In genomic region chr19:48588670-48589399, GRCh38 we compare ENCODE assay signal across 8 cellular contexts. TPM values are rescaled to one million over a fixed set of nuclear protein-coding genes. Genes with fewer than 3 reads are reported as not detected.
DNase-seq lines count a peak whose midpoint lies in the region; ATAC-seq and TF ChIP-seq lines count a peak whose summit lies in the region.

No MANE protein-coding gene starts in this region.

- no peaks in the 10 kb centered on the region for H3K9me3 ChIP-seq in mammary epithelial cell (replicated peaks; ENCODE audit: insufficient read depth, low read length)

- H3K27me3 ChIP-seq in mammary epithelial cell (ENCODE audit: insufficient read depth, low read length) = no peaks in the 10 kb centered on the region

- WGBS in mammary epithelial cell (ENCODE audit: low coverage, missing lambda C conversion rate) = 5% methylated on average over 15 of the region's 36 CpGs

- CTCF ChIA-PET in mammary epithelial cell (lab: Charles Lee; ENCODE audit: low non-redundant PET) = interaction anchor here (0.6 to 1.0 kb wide), 4 partner anchors 21 to 99 kb away, joined by 4 to 11 read pairs (median 5); no protein-coding TSS in a partner anchor

- peaks cover 10% of the 10 kb centered on the region for H3K4me1 ChIP-seq in mammary epithelial cell (ENCODE audit: insufficient read depth, low read length)

- H3K4me2 ChIP-seq in mammary epithelial cell (ENCODE audit: insufficient read depth, low read depth, low read length) = peak overlapping the region; percentile 87

- dilution Hi-C loops in mammary epithelial cell (cut with HindIII; ENCODE audit: low sequenced_read_pairs) = no loop called here

- peak; percentile 50 for ATAC-seq in GM19351 (IDR thresholded peaks at IDR 0.05; ENCODE audit: unreplicated experiment)
- ATAC-seq in HG03457 (IDR thresholded peaks at IDR 0.05; ENCODE audit: unreplicated experiment) = no peak

- BruUV-seq in mammary epithelial cell (replicated peaks; lab: Mats Ljungman, UMichigan) = no TSS peak

- H4K20me1 ChIP-seq in mammary epithelial cell (ENCODE audit: insufficient read depth, low read length) = no peaks in the 10 kb centered on the region

- in situ Hi-C loops in mammary epithelial cell (cut with MboI; ENCODE audit: low sequenced_read_pairs in 2 of 2) = loop anchor here (10.0 to 25.0 kb wide), 2 partner anchors 274 to 277 kb away; a partner anchor contains a TSS

- H3K4me3 ChIP-seq in WI38 (ENCODE audit: low read depth, low read length) (peak overlapping the region; percentile 37), mammary epithelial cell (replicated peaks in 1 of 3; ENCODE audit: insufficient read depth in 1 of 3, low read depth in 2 of 3, low read length in 3 of 3) (peak overlapping the region in 1 of 3 experiments; percentile 3)

- peak overlapping the region; percentile 99 for H2AFZ ChIP-seq in mammary epithelial cell (ENCODE audit: low read depth, low read length)

- H3K79me2 ChIP-seq in mammary epithelial cell (ENCODE audit: insufficient read depth, low read length) = no peaks in the 10 kb centered on the region

- H3K27ac ChIP-seq in mammary epithelial cell (ENCODE audit: insufficient read depth, low read depth, low read length) = peak overlapping the region; percentile 50

- no peaks in the 10 kb centered on the region for H3K36me3 ChIP-seq in mammary epithelial cell (ENCODE audit: insufficient read depth, low read length)

- TF ChIP-seq CTCF in WI38 (IDR thresholded peaks at IDR 0.05; ENCODE audit: low read depth, low read length) (peak; percentile 89), mammary epithelial cell (conservative IDR thresholded peaks at IDR 0.05 in 1 of 2, IDR thresholded peaks at IDR 0.05 in 1 of 2; ENCODE audit: extremely low read depth in 1 of 2, insufficient read depth in 1 of 2, low read depth in 1 of 2, low read length in 2 of 2) (peak; percentile 76 to 97)

- intact Hi-C loops in mammary epithelial cell (cut with micrococcal nuclease) = loop anchor here (1.0 to 2.0 kb wide), 4 partner anchors 20 to 144 kb away; partner anchors contain the start of gene GRWD1

- H3K9ac ChIP-seq in mammary epithelial cell (ENCODE audit: insufficient read depth, low read length) = no peak overlapping the region

- DNase-seq in A172 (ENCODE audit: low spot score) (peak; percentile 74), NCI-H2171 (lab: John Stamatoyannopoulos, UW) (peak; percentile 79), mammary epithelial cell (peak; percentile 98), iPS-NIHi7 (ENCODE audit: extremely low spot score) (peak; percentile 94), smooth muscle cell of the brain vasculature (ENCODE audit: low read depth, low spot score) (peak; percentile 58)

RNA-seq across cellular contexts. Expression of gene SPACA4, which starts 17.7 kb away (rescaled TPM):
- total RNA-seq in A172 (2014; rRNA removed; shearing (Covaris generic)) = not detected in 2 replicates
- not detected for total RNA-seq in mammary epithelial cell
- not detected for polyA plus RNA-seq in mammary epithelial cell
- not detected for polyA minus RNA-seq in mammary epithelial cell

RNA-seq across cellular contexts. Expression of gene FAM83E, which starts 26.0 kb away (rescaled TPM):
- 0.07 TPM in 1 of 2 replicates, not detected in the other for total RNA-seq in A172 (2014; rRNA removed; shearing (Covaris generic))
- 1 to 10 TPM in 1 of 2 donors, under 1 TPM in 1; 0.33 to 3.2 TPM for total RNA-seq in mammary epithelial cell
- 0.07 TPM for polyA plus RNA-seq in mammary epithelial cell
- not detected for polyA minus RNA-seq in mammary epithelial cell

RNA-seq across cellular contexts. Expression of gene RPL18, which starts 30.1 kb away (rescaled TPM):
- total RNA-seq in A172 (2014; rRNA removed; shearing (Covaris generic)) = 764 and 1,035 TPM in 2 replicates
- total RNA-seq in mammary epithelial cell = 1,000 to 10,000 TPM; 1,261 to 1,652 TPM
- 2,143 TPM for polyA plus RNA-seq in mammary epithelial cell
- polyA minus RNA-seq in mammary epithelial cell = 987 TPM

RNA-seq across cellular contexts. Expression of gene SPHK2, which starts 30.5 kb away (rescaled TPM):
- 7.6 and 10.5 TPM in 2 replicates for total RNA-seq in A172 (2014; rRNA removed; shearing (Covaris generic))
- 10 to 100 TPM in 1 of 2 donors, 1 to 10 TPM in 1; 4.0 to 15.7 TPM for total RNA-seq in mammary epithelial cell
- 6.0 TPM for polyA plus RNA-seq in mammary epithelial cell
- 0.47 TPM for polyA minus RNA-seq in mammary epithelial cell

RNA-seq across cellular contexts. Expression of gene SULT2B1, which starts 36.9 kb away (rescaled TPM):
- total RNA-seq in A172 (2014; rRNA removed; shearing (Covaris generic)) = 0.38 TPM in 1 of 2 replicates, not detected in the other
- total RNA-seq in mammary epithelial cell = 1 to 10 TPM in 1 of 2 donors, not detected in 1; 1.8 TPM
- 2.0 TPM for polyA plus RNA-seq in mammary epithelial cell
- polyA minus RNA-seq in mammary epithelial cell = not detected
